9 cellular contexts compared by ENCODE assay signal in the genomic region with DNA sequence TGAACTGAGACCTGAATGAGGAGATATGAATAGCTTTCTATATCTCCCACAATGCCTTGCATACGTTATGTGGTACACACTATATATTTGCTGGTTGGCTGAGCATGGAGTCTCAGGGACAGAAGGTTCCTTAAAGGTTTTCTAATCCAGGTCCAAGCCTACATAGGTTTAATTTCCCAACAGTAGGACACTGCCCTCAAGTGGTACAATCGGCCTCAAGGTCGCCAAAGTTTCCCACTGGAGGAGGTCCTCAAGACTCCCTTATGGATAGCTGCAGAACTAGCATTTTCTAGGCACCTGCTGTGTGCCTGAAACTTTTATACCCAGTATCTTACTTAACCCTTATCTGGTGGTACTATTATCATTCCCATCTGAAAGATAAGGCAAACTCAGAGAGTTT. TPM values are rescaled to one million over a fixed set of nuclear protein-coding genes. Genes with fewer than 3 reads are reported as not detected.
DNase-seq lines count a peak whose midpoint lies in the region; ATAC-seq and TF ChIP-seq lines count a peak whose summit lies in the region.
"Had no signal": no experiment of that assay in that cellular context is flagged by ENCODE, and none has a peak within 500 bp of the region (broad histone marks: within the 10 kb centered on the region; RNA-seq: fewer than 3 reads in every experiment).

No MANE protein-coding gene starts in this region.

- ATAC-seq in body of pancreas = peak; percentile 21
- ATAC-seq in right lobe of liver = peak; percentile 63 to 80 (median 76)
- ATAC-seq in GM19452 (IDR thresholded peaks at IDR 0.05; ENCODE audit: unreplicated experiment) = no peak

- in situ Hi-C loops in KBM-7 (cut with MboI; ENCODE audit: low pct_unique_long_range_greater_than_20kb, low sequenced_read_pairs) = no loop called here

- no peaks in the 10 kb centered on the region for H3K4me1 ChIP-seq in body of pancreas
- H3K4me1 ChIP-seq in right lobe of liver = no peaks in the 10 kb centered on the region

- H3K4me3 ChIP-seq in body of pancreas (no peak overlapping the region), right lobe of liver (no peak overlapping the region)

- TF ChIP-seq CTCF in C4-2B (conservative IDR thresholded peaks at IDR 0.05) (peak; percentile 51), body of pancreas (IDR thresholded peaks at IDR 0.05) (peak in 6 of 7 experiments; percentile 19 to 56 (median 32)), right lobe of liver (IDR thresholded peaks at IDR 0.05) (peak; percentile 20 to 51 (median 44))

- H3K27me3 ChIP-seq in body of pancreas (no peaks in the 10 kb centered on the region), right lobe of liver (no peaks in the 10 kb centered on the region)

- intact Hi-C loops in body of pancreas (cut with DNase I) = no loop called here
- intact Hi-C loops in right lobe of liver (cut with DNase I) = no loop called here

- peak; percentile 57 for DNase-seq in KBM-7
- DNase-seq in body of pancreas = peak in 3 of 4 donors; percentile 27 to 43 (median 30)
- DNase-seq in right lobe of liver = no peak
- no peak for DNase-seq in NCI-H146 treated with DMSO at 0.1 percent for 48 hours (lab: John Stamatoyannopoulos, UW; ENCODE audit: unreplicated experiment)
- no peak for DNase-seq in HPDE6-E6E7 (ENCODE audit: extremely low spot score)
- DNase-seq in LoVo (ENCODE audit: low spot score) = no peak
- DNase-seq: activated T-cell treated with anti-CD3 and anti-CD28 coated beads, Interleukin-2, amount 50 U/mL, for 48 hours had no signal

- TF ChIP-seq POLR2A in body of pancreas (IDR thresholded peaks at IDR 0.05) (no peak), right lobe of liver (IDR thresholded peaks at IDR 0.05) (no peak)

- H3K9me3 ChIP-seq in body of pancreas (no peaks in the 10 kb centered on the region), right lobe of liver (no peaks in the 10 kb centered on the region)

- no peaks in the 10 kb centered on the region for H3K36me3 ChIP-seq in body of pancreas (replicated peaks in 1 of 2; ENCODE audit: insufficient read depth in 1 of 2, low read depth in 2 of 2)
- H3K36me3 ChIP-seq in right lobe of liver = no peaks in the 10 kb centered on the region

- 17 to 20% methylated on average over 3 of the region's 3 CpGs for WGBS in body of pancreas, 2 donors
- 8% methylated on average over 3 of the region's 3 CpGs for WGBS in right lobe of liver (ENCODE audit: insufficient coverage, low coverage, low lambda C conversion rate, missing lambda C conversion rate)

- no peak overlapping the region for H3K27ac ChIP-seq in C4-2B
- no peak overlapping the region for H3K27ac ChIP-seq in body of pancreas
- H3K27ac ChIP-seq in right lobe of liver = no peak overlapping the region

RNA-seq across cellular contexts. Expression of a gene that starts 21.0 kb away (rescaled TPM):
- total RNA-seq in body of pancreas (10 to 100 TPM; 10.9 to 12.5 TPM), right lobe of liver (10 to 100 TPM in 3 of 6 experiments, 1 to 10 TPM in 3; 6.1 to 17.4 (median 10.4) TPM)

Comparison
In these comparisons a context has a peak if more than half of its experiments do, and no peak if none do; other contexts are left out.
1. DNase-seq: peak in KBM-7 (single experiment) and body of pancreas (3 of 4); none in right lobe of liver (0 of 3), NCI-H146 treated with DMSO at 0.1 percent for 48 hours (single experiment), HPDE6-E6E7 (single experiment) and LoVo (single experiment).
2. Peak in every context shown above with its lines, with median percentiles within 50 percentile points of each other: CTCF ChIP-seq.